17 cellular contexts compared by ENCODE assay signal in the genomic region with DNA sequence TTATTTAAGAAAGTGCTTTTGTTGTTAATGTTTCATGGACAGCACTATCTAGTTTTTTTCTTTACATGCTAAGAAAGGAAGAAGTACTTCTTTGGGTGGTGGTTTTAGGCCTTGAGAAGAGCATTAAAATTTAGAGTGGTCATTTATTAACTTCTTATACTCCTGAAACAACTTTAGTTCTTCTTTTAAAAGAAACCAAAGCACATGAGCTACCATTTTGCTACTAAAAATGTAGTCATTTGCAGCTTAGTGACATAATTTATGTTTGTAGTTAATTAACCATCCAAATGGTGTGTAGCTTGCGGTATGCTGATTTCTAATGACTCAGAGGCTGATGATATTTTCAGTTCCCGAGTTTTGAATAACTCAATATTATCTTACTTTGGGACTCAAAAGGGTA.
DNase-seq lines count a peak whose midpoint lies in the region; ATAC-seq lines count a peak whose summit lies in the region.
"Had no signal": no experiment of that assay in that cellular context is flagged by ENCODE, and none has a peak within 500 bp of the region (broad histone marks: within the 10 kb centered on the region; RNA-seq: fewer than 3 reads in every experiment).

No MANE protein-coding gene starts in this region.

- no peaks in the 10 kb centered on the region for H3K9me3 Mint-ChIP-seq in activated T-cell treated with anti-CD3 and anti-CD28 coated beads, Interleukin-2, amount 50 U/mL, for 72 hours
- H3K9me3 Mint-ChIP-seq in activated naive CD4-positive, alpha-beta T cell treated with anti-CD3 and anti-CD28 coated beads, Interleukin-2, amount 50 U/mL, for 72 hours = no peaks in the 10 kb centered on the region

- H3K27me3 Mint-ChIP-seq in activated T-cell treated with anti-CD3 and anti-CD28 coated beads, Interleukin-2, amount 50 U/mL, for 72 hours (ENCODE audit: low read depth) = no peaks in the 10 kb centered on the region
- H3K27me3 Mint-ChIP-seq: CD4-positive, alpha-beta memory T cell had no signal

- no peaks in the 10 kb centered on the region for H3K4me1 Mint-ChIP-seq in activated T-cell treated with anti-CD3 and anti-CD28 coated beads, Interleukin-2, amount 50 U/mL, for 72 hours (ENCODE audit: low read depth)
- H3K4me1 Mint-ChIP-seq: CD4-positive, alpha-beta memory T cell had no signal

- no peaks in the 10 kb centered on the region for H3K36me3 Mint-ChIP-seq in activated T-cell treated with anti-CD3 and anti-CD28 coated beads, Interleukin-2, amount 50 U/mL, for 72 hours (ENCODE audit: insufficient read depth in 2 of 2)
- H3K36me3 Mint-ChIP-seq in activated naive CD4-positive, alpha-beta T cell treated with anti-CD3 and anti-CD28 coated beads, Interleukin-2, amount 50 U/mL, for 72 hours = no peaks in the 10 kb centered on the region

- no peak overlapping the region for H3K27ac Mint-ChIP-seq in activated T-cell treated with anti-CD3 and anti-CD28 coated beads, Interleukin-2, amount 50 U/mL, for 72 hours
- H3K27ac Mint-ChIP-seq in activated naive CD4-positive, alpha-beta T cell treated with anti-CD3 and anti-CD28 coated beads, Interleukin-2, amount 50 U/mL, for 72 hours = no peak overlapping the region
- H3K27ac Mint-ChIP-seq: CD4-positive, alpha-beta memory T cell had no signal

- DNase-seq in NOMO-1 treated with DMSO at 0.1 percent for 48 hours (lab: John Stamatoyannopoulos, UW; ENCODE audit: unreplicated experiment) (peak; percentile 86), kidney glomerular epithelial cell (lab: John Stamatoyannopoulos, UW) (peak; percentile 5), 8988T (no peak), OCI-M1 (lab: John Stamatoyannopoulos, UW) (no peak)
- no peak for DNase-seq in activated T-cell treated with anti-CD3 and anti-CD28 coated beads, Interleukin-2, amount 50 U/mL, for 72 hours
- DNase-seq in activated naive CD4-positive, alpha-beta T cell treated with anti-CD3 and anti-CD28 coated beads, Interleukin-2, amount 50 U/mL, for 72 hours (ENCODE audit: low spot score in 2 of 2) = no peak
- DNase-seq: BE2C; CD4-positive, alpha-beta memory T cell; DMS153; DMS79 treated with DMSO at 0.1 percent for 48 hours; EL; IMR-90; Kasumi-1; KBM-7 had no signal

- no peak overlapping the region for H3K4me3 Mint-ChIP-seq in activated T-cell treated with anti-CD3 and anti-CD28 coated beads, Interleukin-2, amount 50 U/mL, for 72 hours
- H3K4me3 Mint-ChIP-seq: CD4-positive, alpha-beta memory T cell had no signal

- ATAC-seq in GM19463 (IDR thresholded peaks at IDR 0.05; ENCODE audit: unreplicated experiment) (peak; percentile 88), HG03095 (IDR thresholded peaks at IDR 0.05; ENCODE audit: unreplicated experiment) (peak; percentile 55)
- no peak for ATAC-seq in activated T-cell treated with anti-CD3 and anti-CD28 coated beads, Interleukin-2, amount 50 U/mL, for 72 hours (replicated peaks in 1 of 2)
- ATAC-seq in activated naive CD4-positive, alpha-beta T cell treated with anti-CD3 and anti-CD28 coated beads, Interleukin-2, amount 50 U/mL, for 72 hours = no peak
- ATAC-seq: A549 had no signal

Comparison
In these comparisons a context has a peak if more than half of its experiments do, and no peak if none do; other contexts are left out.
1. ATAC-seq: peak in GM19463 (single experiment) and HG03095 (single experiment); none in activated T-cell treated with anti-CD3 and anti-CD28 coated beads, Interleukin-2, amount 50 U/mL, for 72 hours (0 of 2) and activated naive CD4-positive, alpha-beta T cell treated with anti-CD3 and anti-CD28 coated beads, Interleukin-2, amount 50 U/mL, for 72 hours (0 of 2).
2. DNase-seq: peak in NOMO-1 treated with DMSO at 0.1 percent for 48 hours (single experiment) and kidney glomerular epithelial cell (single experiment); none in activated T-cell treated with anti-CD3 and anti-CD28 coated beads, Interleukin-2, amount 50 U/mL, for 72 hours (0 of 2), 8988T (single experiment), activated naive CD4-positive, alpha-beta T cell treated with anti-CD3 and anti-CD28 coated beads, Interleukin-2, amount 50 U/mL, for 72 hours (0 of 2) and OCI-M1 (single experiment).